Comparison of ENCODE assay signal across 9 cellular contexts in genomic region chr6:4973972-4974885, GRCh38. TPM values are rescaled to one million over a fixed set of nuclear protein-coding genes. Genes with fewer than 3 reads are reported as not detected.
DNase-seq lines count a peak whose midpoint lies in the region; ATAC-seq and TF ChIP-seq lines count a peak whose summit lies in the region.
"Had no signal": no experiment of that assay in that cellular context is flagged by ENCODE, and none has a peak within 500 bp of the region (broad histone marks: within the 10 kb centered on the region; RNA-seq: fewer than 3 reads in every experiment).

No MANE protein-coding gene starts in this region.

- no peak overlapping the region for H3K4me3 Mint-ChIP-seq in activated CD4-positive, alpha-beta T cell treated with anti-CD3 and anti-CD28 coated beads, Interleukin-2, amount 10 ng/mL, durations not matched to agents 7 days and 5 days

- no peaks in the 10 kb centered on the region for H3K9me3 Mint-ChIP-seq in activated CD4-positive, alpha-beta T cell treated with anti-CD3 and anti-CD28 coated beads, Interleukin-2, amount 10 ng/mL, durations not matched to agents 7 days and 5 days

- ATAC-seq in GM19351 (IDR thresholded peaks at IDR 0.05; ENCODE audit: unreplicated experiment) (no peak), HG03039 (IDR thresholded peaks at IDR 0.05; ENCODE audit: unreplicated experiment) (no peak), GM21786 (IDR thresholded peaks at IDR 0.05; ENCODE audit: unreplicated experiment) (no peak)

- peak; percentile 42 for DNase-seq in AG08395 (ENCODE audit: low spot score)
- peak; percentile 56 for DNase-seq in NCI-H146 (lab: John Stamatoyannopoulos, UW)
- DNase-seq in cardiac fibroblast (ENCODE audit: low read depth in 2 of 2): peak; percentile 10 to 54
- DNase-seq in mucosa of gallbladder (ENCODE audit: low spot score): peak; percentile 19
- no peak for DNase-seq in activated CD4-positive, alpha-beta T cell treated with anti-CD3 and anti-CD28 coated beads, Interleukin-2, amount 10 ng/mL, durations not matched to agents 7 days and 5 days

- H3K4me3 ChIP-seq in cardiac fibroblast (replicated peaks in 1 of 2; ENCODE audit: low read depth in 2 of 2, low read length in 2 of 2): no peak overlapping the region
- H3K4me3 ChIP-seq: BLaER1 treated with 17β-estradiol and CSF1 and Interleukin-3, amounts not matched to agents 10 nM and 100 nM had no signal

- CTCF ChIA-PET in activated CD4-positive, alpha-beta T cell treated with anti-CD3 and anti-CD28 coated beads, Interleukin-2, amount 10 ng/mL, durations not matched to agents 7 days and 5 days (lab: Charles Lee): no interaction called here

- POLR2A ChIA-PET in activated CD4-positive, alpha-beta T cell treated with anti-CD3 and anti-CD28 coated beads, Interleukin-2, amount 10 ng/mL, durations not matched to agents 7 days and 5 days (lab: Charles Lee): interaction anchor here (0.6 kb wide), 1 partner anchor 1108 kb away, joined by 3 read pairs; no protein-coding TSS in a partner anchor

- no peaks in the 10 kb centered on the region for H3K4me1 Mint-ChIP-seq in activated CD4-positive, alpha-beta T cell treated with anti-CD3 and anti-CD28 coated beads, Interleukin-2, amount 10 ng/mL, durations not matched to agents 7 days and 5 days

- TF ChIP-seq CTCF in cardiac fibroblast (IDR thresholded peaks at IDR 0.05; ENCODE audit: low read depth, low read length): no peak

- no peaks in the 10 kb centered on the region for H3K36me3 Mint-ChIP-seq in activated CD4-positive, alpha-beta T cell treated with anti-CD3 and anti-CD28 coated beads, Interleukin-2, amount 10 ng/mL, durations not matched to agents 7 days and 5 days (ENCODE audit: low read depth)

- H3K27ac Mint-ChIP-seq in activated CD4-positive, alpha-beta T cell treated with anti-CD3 and anti-CD28 coated beads, Interleukin-2, amount 10 ng/mL, durations not matched to agents 7 days and 5 days: no peak overlapping the region

- peaks cover 6% of the 10 kb centered on the region for H3K27me3 Mint-ChIP-seq in activated CD4-positive, alpha-beta T cell treated with anti-CD3 and anti-CD28 coated beads, Interleukin-2, amount 10 ng/mL, durations not matched to agents 7 days and 5 days

RNA-seq across cellular contexts. Expression of gene RPP40, which starts 29.6 kb away (rescaled TPM):
- total RNA-seq in mucosa of gallbladder: 3.2 TPM
- 1 to 10 TPM; 5.8 to 6.2 TPM for total RNA-seq in activated CD4-positive, alpha-beta T cell treated with anti-CD3 and anti-CD28 coated beads, Interleukin-2, amount 10 ng/mL, durations not matched to agents 7 days and 5 days
